Comparison of ENCODE assay signal across 1 cellular context in the genomic region with DNA sequence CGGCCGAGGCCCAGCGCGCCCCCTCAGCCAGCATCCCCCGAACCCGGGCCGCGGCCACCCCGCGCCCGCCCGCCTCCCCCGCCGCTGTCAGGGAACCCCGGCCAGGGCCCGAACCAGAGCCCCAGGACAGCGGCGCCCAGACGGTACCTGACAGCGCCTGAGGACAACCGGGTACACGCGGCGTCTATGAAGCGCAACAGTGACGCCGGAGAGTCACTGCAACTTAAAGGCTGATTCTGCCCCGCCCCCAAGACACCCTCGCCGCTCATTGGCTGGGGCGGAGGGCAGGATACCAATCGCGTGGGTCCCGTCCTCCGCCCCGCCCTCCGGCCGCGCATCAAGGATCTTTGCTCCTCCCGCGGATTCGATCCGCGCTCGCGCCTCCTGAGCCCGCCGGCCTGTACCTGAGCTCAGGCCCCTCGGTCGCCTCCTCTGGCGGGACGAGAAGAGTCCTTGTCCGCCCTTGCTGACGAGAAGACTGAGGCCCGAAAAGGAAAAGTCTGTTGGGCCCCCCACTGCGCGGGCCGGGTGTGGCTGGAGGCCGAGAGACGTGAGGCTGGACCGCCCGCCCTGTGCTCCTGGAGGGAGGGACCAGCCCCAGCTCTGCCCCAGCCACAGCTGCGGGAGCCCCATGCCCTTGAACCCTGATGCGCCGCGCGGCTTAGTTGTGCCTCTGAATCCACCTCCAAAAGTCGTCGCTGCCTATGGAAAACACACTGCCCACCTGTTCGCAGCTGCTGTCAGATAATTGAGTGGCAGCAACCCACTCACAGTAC.
TF ChIP-seq lines count a peak whose summit lies in the region.

A gene (minus strand): TSS at position 198 of the 776 bp plus-strand sequence. CDS start 6,752 bp downstream, outside the sequence.

TF ChIP-seq in HepG2, 621 proteins besides CTCF, POLR2A, EP300 and RAD21 (continued from another document and continues in another):
- TF ChIP-seq, protein P1, sequence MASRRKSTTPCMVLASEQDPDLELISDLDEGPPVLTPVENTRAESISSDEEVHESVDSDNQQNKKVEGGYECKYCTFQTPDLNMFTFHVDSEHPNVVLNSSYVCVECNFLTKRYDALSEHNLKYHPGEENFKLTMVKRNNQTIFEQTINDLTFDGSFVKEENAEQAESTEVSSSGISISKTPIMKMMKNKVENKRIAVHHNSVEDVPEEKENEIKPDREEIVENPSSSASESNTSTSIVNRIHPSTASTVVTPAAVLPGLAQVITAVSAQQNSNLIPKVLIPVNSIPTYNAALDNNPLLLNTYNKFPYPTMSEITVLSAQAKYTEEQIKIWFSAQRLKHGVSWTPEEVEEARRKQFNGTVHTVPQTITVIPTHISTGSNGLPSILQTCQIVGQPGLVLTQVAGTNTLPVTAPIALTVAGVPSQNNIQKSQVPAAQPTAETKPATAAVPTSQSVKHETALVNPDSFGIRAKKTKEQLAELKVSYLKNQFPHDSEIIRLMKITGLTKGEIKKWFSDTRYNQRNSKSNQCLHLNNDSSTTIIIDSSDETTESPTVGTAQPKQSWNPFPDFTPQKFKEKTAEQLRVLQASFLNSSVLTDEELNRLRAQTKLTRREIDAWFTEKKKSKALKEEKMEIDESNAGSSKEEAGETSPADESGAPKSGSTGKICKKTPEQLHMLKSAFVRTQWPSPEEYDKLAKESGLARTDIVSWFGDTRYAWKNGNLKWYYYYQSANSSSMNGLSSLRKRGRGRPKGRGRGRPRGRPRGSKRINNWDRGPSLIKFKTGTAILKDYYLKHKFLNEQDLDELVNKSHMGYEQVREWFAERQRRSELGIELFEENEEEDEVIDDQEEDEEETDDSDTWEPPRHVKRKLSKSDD (CRISPR knock-in tag; IDR thresholded peaks at IDR 0.05; ENCODE audit: low read depth) = no peak
- TF ChIP-seq SIN3B (IDR thresholded peaks at IDR 0.05; ENCODE audit: low read length) (no peak), RFX5 (IDR thresholded peaks at IDR 0.05; ENCODE audit: low read depth, low read length) (peak; percentile 63), TOE1 (CRISPR knock-in tag; IDR thresholded peaks at IDR 0.05) (0 out of 2 replicates have a peak, but pooled peaks have one; percentile 53), ZNF781 (CRISPR knock-in tag; IDR thresholded peaks at IDR 0.05; ENCODE audit: borderline replicate concordance, not compliant biosample characterization) (no peak), ZNF143 (CRISPR knock-in tag; IDR thresholded peaks at IDR 0.05) (0 out of 2 replicates have a peak, but pooled peaks have one; percentile 14), NFRKB (IDR thresholded peaks at IDR 0.05) (no peak), ZNF430 (CRISPR knock-in tag; IDR thresholded peaks at IDR 0.05) (peak; percentile 57), ZNF33B (CRISPR knock-in tag; IDR thresholded peaks at IDR 0.05) (no peak), ATF1 (CRISPR knock-in tag; IDR thresholded peaks at IDR 0.05) (no peak), ZNF263 (CRISPR knock-in tag; IDR thresholded peaks at IDR 0.05) (no peak), ZMAT3 (CRISPR knock-in tag; conservative IDR thresholded peaks at IDR 0.05) (0 out of 2 replicates have a peak, but pooled peaks have one; percentile 15), KDM4B (CRISPR knock-in tag; IDR thresholded peaks at IDR 0.05) (no peak), ZFP82 (CRISPR knock-in tag; IDR thresholded peaks at IDR 0.05; ENCODE audit: borderline replicate concordance) (no peak)
- TF ChIP-seq, protein P2, sequence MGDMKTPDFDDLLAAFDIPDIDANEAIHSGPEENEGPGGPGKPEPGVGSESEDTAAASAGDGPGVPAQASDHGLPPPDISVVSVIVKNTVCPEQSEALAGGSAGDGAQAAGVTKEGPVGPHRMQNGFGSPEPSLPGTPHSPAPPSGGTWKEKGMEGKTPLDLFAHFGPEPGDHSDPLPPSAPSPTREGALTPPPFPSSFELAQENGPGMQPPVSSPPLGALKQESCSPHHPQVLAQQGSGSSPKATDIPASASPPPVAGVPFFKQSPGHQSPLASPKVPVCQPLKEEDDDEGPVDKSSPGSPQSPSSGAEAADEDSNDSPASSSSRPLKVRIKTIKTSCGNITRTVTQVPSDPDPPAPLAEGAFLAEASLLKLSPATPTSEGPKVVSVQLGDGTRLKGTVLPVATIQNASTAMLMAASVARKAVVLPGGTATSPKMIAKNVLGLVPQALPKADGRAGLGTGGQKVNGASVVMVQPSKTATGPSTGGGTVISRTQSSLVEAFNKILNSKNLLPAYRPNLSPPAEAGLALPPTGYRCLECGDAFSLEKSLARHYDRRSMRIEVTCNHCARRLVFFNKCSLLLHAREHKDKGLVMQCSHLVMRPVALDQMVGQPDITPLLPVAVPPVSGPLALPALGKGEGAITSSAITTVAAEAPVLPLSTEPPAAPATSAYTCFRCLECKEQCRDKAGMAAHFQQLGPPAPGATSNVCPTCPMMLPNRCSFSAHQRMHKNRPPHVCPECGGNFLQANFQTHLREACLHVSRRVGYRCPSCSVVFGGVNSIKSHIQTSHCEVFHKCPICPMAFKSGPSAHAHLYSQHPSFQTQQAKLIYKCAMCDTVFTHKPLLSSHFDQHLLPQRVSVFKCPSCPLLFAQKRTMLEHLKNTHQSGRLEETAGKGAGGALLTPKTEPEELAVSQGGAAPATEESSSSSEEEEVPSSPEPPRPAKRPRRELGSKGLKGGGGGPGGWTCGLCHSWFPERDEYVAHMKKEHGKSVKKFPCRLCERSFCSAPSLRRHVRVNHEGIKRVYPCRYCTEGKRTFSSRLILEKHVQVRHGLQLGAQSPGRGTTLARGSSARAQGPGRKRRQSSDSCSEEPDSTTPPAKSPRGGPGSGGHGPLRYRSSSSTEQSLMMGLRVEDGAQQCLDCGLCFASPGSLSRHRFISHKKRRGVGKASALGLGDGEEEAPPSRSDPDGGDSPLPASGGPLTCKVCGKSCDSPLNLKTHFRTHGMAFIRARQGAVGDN (CRISPR knock-in tag; IDR thresholded peaks at IDR 0.05) = peak; percentile 82
- TF ChIP-seq, protein P3, sequence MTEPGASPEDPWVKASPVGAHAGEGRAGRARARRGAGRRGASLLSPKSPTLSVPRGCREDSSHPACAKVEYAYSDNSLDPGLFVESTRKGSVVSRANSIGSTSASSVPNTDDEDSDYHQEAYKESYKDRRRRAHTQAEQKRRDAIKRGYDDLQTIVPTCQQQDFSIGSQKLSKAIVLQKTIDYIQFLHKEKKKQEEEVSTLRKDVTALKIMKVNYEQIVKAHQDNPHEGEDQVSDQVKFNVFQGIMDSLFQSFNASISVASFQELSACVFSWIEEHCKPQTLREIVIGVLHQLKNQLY (CRISPR knock-in tag; IDR thresholded peaks at IDR 0.05) = 0 out of 2 replicates have a peak, but pooled peaks have one; percentile 37
- TF ChIP-seq, protein P4, sequence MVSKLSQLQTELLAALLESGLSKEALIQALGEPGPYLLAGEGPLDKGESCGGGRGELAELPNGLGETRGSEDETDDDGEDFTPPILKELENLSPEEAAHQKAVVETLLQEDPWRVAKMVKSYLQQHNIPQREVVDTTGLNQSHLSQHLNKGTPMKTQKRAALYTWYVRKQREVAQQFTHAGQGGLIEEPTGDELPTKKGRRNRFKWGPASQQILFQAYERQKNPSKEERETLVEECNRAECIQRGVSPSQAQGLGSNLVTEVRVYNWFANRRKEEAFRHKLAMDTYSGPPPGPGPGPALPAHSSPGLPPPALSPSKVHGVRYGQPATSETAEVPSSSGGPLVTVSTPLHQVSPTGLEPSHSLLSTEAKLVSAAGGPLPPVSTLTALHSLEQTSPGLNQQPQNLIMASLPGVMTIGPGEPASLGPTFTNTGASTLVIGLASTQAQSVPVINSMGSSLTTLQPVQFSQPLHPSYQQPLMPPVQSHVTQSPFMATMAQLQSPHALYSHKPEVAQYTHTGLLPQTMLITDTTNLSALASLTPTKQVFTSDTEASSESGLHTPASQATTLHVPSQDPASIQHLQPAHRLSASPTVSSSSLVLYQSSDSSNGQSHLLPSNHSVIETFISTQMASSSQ (IDR thresholded peaks at IDR 0.05; ENCODE audit: low read depth) = no peak
- TF ChIP-seq, protein P4 (CRISPR knock-in tag; IDR thresholded peaks at IDR 0.05; ENCODE audit: borderline replicate concordance) = peak; percentile 15; the same call in 1 of the 2 replicates
- TF ChIP-seq, protein P5, sequence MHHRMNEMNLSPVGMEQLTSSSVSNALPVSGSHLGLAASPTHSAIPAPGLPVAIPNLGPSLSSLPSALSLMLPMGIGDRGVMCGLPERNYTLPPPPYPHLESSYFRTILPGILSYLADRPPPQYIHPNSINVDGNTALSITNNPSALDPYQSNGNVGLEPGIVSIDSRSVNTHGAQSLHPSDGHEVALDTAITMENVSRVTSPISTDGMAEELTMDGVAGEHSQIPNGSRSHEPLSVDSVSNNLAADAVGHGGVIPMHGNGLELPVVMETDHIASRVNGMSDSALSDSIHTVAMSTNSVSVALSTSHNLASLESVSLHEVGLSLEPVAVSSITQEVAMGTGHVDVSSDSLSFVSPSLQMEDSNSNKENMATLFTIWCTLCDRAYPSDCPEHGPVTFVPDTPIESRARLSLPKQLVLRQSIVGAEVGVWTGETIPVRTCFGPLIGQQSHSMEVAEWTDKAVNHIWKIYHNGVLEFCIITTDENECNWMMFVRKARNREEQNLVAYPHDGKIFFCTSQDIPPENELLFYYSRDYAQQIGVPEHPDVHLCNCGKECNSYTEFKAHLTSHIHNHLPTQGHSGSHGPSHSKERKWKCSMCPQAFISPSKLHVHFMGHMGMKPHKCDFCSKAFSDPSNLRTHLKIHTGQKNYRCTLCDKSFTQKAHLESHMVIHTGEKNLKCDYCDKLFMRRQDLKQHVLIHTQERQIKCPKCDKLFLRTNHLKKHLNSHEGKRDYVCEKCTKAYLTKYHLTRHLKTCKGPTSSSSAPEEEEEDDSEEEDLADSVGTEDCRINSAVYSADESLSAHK (CRISPR knock-in tag; IDR thresholded peaks at IDR 0.05; ENCODE audit: borderline replicate concordance) = no peak
- TF ChIP-seq, protein P6, sequence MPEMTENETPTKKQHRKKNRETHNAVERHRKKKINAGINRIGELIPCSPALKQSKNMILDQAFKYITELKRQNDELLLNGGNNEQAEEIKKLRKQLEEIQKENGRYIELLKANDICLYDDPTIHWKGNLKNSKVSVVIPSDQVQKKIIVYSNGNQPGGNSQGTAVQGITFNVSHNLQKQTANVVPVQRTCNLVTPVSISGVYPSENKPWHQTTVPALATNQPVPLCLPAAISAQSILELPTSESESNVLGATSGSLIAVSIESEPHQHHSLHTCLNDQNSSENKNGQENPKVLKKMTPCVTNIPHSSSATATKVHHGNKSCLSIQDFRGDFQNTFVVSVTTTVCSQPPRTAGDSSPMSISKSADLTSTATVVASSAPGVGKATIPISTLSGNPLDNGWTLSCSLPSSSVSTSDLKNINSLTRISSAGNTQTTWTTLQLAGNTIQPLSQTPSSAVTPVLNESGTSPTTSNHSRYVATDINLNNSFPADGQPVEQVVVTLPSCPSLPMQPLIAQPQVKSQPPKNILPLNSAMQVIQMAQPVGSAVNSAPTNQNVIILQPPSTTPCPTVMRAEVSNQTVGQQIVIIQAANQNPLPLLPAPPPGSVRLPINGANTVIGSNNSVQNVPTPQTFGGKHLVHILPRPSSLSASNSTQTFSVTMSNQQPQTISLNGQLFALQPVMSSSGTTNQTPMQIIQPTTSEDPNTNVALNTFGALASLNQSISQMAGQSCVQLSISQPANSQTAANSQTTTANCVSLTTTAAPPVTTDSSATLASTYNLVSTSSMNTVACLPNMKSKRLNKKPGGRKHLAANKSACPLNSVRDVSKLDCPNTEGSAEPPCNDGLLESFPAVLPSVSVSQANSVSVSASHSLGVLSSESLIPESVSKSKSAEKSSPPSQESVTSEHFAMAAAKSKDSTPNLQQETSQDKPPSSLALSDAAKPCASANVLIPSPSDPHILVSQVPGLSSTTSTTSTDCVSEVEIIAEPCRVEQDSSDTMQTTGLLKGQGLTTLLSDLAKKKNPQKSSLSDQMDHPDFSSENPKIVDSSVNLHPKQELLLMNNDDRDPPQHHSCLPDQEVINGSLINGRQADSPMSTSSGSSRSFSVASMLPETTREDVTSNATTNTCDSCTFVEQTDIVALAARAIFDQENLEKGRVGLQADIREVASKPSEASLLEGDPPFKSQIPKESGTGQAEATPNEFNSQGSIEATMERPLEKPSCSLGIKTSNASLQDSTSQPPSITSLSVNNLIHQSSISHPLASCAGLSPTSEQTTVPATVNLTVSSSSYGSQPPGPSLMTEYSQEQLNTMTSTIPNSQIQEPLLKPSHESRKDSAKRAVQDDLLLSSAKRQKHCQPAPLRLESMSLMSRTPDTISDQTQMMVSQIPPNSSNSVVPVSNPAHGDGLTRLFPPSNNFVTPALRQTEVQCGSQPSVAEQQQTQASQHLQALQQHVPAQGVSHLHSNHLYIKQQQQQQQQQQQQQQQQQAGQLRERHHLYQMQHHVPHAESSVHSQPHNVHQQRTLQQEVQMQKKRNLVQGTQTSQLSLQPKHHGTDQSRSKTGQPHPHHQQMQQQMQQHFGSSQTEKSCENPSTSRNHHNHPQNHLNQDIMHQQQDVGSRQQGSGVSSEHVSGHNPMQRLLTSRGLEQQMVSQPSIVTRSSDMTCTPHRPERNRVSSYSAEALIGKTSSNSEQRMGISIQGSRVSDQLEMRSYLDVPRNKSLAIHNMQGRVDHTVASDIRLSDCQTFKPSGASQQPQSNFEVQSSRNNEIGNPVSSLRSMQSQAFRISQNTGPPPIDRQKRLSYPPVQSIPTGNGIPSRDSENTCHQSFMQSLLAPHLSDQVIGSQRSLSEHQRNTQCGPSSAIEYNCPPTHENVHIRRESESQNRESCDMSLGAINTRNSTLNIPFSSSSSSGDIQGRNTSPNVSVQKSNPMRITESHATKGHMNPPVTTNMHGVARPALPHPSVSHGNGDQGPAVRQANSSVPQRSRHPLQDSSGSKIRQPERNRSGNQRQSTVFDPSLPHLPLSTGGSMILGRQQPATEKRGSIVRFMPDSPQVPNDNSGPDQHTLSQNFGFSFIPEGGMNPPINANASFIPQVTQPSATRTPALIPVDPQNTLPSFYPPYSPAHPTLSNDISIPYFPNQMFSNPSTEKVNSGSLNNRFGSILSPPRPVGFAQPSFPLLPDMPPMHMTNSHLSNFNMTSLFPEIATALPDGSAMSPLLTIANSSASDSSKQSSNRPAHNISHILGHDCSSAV (CRISPR knock-in tag; IDR thresholded peaks at IDR 0.05; ENCODE audit: borderline replicate concordance) = no peak
- TF ChIP-seq, protein P7, sequence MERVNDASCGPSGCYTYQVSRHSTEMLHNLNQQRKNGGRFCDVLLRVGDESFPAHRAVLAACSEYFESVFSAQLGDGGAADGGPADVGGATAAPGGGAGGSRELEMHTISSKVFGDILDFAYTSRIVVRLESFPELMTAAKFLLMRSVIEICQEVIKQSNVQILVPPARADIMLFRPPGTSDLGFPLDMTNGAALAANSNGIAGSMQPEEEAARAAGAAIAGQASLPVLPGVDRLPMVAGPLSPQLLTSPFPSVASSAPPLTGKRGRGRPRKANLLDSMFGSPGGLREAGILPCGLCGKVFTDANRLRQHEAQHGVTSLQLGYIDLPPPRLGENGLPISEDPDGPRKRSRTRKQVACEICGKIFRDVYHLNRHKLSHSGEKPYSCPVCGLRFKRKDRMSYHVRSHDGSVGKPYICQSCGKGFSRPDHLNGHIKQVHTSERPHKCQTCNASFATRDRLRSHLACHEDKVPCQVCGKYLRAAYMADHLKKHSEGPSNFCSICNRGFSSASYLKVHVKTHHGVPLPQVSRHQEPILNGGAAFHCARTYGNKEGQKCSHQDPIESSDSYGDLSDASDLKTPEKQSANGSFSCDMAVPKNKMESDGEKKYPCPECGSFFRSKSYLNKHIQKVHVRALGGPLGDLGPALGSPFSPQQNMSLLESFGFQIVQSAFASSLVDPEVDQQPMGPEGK (CRISPR knock-in tag; IDR thresholded peaks at IDR 0.05) = peak; percentile 30; the same call in 1 of the 2 replicates
